1 cellular context compared by ENCODE assay signal in the genomic region with DNA sequence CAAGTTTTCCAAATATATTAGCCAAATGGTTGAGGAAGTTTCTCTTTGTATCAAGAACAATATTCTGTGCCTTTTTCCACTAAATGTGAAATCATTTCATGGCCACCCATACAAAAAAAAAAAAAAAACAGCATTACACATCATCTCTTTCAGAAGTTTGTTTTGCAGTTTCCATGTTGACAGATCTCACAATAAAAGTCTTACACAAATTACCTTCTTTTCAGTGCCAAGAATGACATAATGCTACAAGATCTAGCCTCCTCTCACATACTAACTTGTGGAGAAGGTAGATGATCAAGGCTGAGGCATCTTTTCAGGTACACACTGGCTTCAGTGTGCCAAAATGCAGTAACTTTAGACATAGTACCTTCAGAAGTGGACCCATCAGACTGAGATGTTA.
TF ChIP-seq lines count a peak whose summit lies in the region.

No MANE protein-coding gene starts in this region.

TF ChIP-seq in IMR-90, 13 proteins besides CTCF, POLR2A, EP300 and RAD21 (continued from another document):
- TF ChIP-seq, protein P1, sequence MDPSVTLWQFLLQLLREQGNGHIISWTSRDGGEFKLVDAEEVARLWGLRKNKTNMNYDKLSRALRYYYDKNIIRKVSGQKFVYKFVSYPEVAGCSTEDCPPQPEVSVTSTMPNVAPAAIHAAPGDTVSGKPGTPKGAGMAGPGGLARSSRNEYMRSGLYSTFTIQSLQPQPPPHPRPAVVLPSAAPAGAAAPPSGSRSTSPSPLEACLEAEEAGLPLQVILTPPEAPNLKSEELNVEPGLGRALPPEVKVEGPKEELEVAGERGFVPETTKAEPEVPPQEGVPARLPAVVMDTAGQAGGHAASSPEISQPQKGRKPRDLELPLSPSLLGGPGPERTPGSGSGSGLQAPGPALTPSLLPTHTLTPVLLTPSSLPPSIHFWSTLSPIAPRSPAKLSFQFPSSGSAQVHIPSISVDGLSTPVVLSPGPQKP (IDR thresholded peaks at IDR 0.05; ENCODE audit: borderline replicate concordance, low read depth, low read length), result no peak
- TF ChIP-seq NFE2L2 (IDR thresholded peaks at IDR 0.05; ENCODE audit: low read depth, low read length), result no peak
- no peak for TF ChIP-seq USF2 (IDR thresholded peaks at IDR 0.05; ENCODE audit: low read depth, low read length)
- TF ChIP-seq MAZ (IDR thresholded peaks at IDR 0.05; ENCODE audit: borderline replicate concordance, low read depth, low read length), result no peak
- TF ChIP-seq CEBPB (IDR thresholded peaks at IDR 0.05; ENCODE audit: low read depth, low read length), result no peak
- TF ChIP-seq RFX5 (IDR thresholded peaks at IDR 0.05; ENCODE audit: low read depth, low read length), result no peak
